Comparison of ENCODE assay signal across 28 cellular contexts in genomic region chr7:97001656-97002554, GRCh38. TPM values are rescaled to one million over a fixed set of nuclear protein-coding genes. Genes with fewer than 3 reads are reported as not detected.
A peak's percentile ranks its signal among the peaks of the same experiment; 100 is the strongest.
DNase-seq lines count a peak whose midpoint lies in the region; ATAC-seq, FAIRE-seq and TF ChIP-seq lines count a peak whose summit lies in the region.
"Had no signal": no experiment of that assay in that cellular context is flagged by ENCODE, and none has a peak within 500 bp of the region (broad histone marks: within the 10 kb centered on the region; RNA-seq: fewer than 3 reads in every experiment).

No MANE protein-coding gene starts in this region.

- CTCF ChIA-PET in activated CD8-positive, alpha-beta T cell treated with anti-CD3 and anti-CD28 coated beads, Interleukin-2, amount 10 ng/mL, durations not matched to agents 7 days and 5 days (lab: Charles Lee) = interaction anchor here (1.5 kb wide), 1 partner anchor 26 kb away, joined by 6 read pairs; no protein-coding TSS in a partner anchor
- CTCF ChIA-PET in activated CD8-positive, alpha-beta T cell treated with anti-CD3 and anti-CD28 coated beads for 36 hours (lab: Charles Lee) = interaction anchor here (0.7 to 2.7 kb wide), 3 partner anchors 18 to 25 kb away, joined by 3 to 15 read pairs (median 3); no protein-coding TSS in a partner anchor

- H2AFZ ChIP-seq in astrocyte (ENCODE audit: low read depth, low read length) = no peak overlapping the region

- H3K9me3 ChIP-seq in astrocyte (ENCODE audit: insufficient read depth, low read depth, low read length) = peaks cover 13% of the 10 kb centered on the region
- H3K9me3 ChIP-seq: SJSA1, thoracic aorta had no signal

- no peak overlapping the region for H3K9ac ChIP-seq in astrocyte (ENCODE audit: low read length)
- H3K9ac ChIP-seq: BLaER1 treated with 17β-estradiol and CSF1 and Interleukin-3, amounts not matched to agents 10 nM and 100 nM had no signal

- H3K27ac Mint-ChIP-seq in activated CD8-positive, alpha-beta T cell treated with anti-CD3 and anti-CD28 coated beads, Interleukin-2, amount 10 ng/mL, durations not matched to agents 7 days and 5 days = peak overlapping the region; percentile 25
- H3K27ac Mint-ChIP-seq in activated CD8-positive, alpha-beta T cell treated with anti-CD3 and anti-CD28 coated beads for 36 hours = no peak overlapping the region
- peak overlapping the region; percentile 72 for H3K27ac Mint-ChIP-seq in astrocyte (ENCODE audit: unreplicated experiment)
- peak overlapping the region; percentile 9 for H3K27ac Mint-ChIP-seq in stimulated activated naive B cell treated with anti-CD40 and anti-IgM and Interleukin-4, amounts not matched to agents 10 μg/mL and 1 μg/mL and 100 μg/mL, for 72 hours
- H3K27ac Mint-ChIP-seq: activated naive CD8-positive, alpha-beta T cell treated with anti-CD3 and anti-CD28 coated beads for 36 hours; activated T-helper 2 cell treated with anti-CD3 and anti-CD28 coated beads, Interferon-gamma antibody, Interleukin-2, Interleukin-4, amounts not matched to agents 10 μg/mL and 5 μg/mL and 100 μg/mL, durations not matched to agents 14 hours and 24 hours and 36 hours; HFFc6 had no signal

- H3K27ac ChIP-seq in astrocyte (ENCODE audit: low read depth, low read length) = no peak overlapping the region
- H3K27ac ChIP-seq: BLaER1 treated with 17β-estradiol and CSF1 and Interleukin-3, amounts not matched to agents 10 nM and 100 nM; SJSA1; VCaP had no signal

- peaks cover 5% of the 10 kb centered on the region for H3K36me3 Mint-ChIP-seq in activated CD8-positive, alpha-beta T cell treated with anti-CD3 and anti-CD28 coated beads, Interleukin-2, amount 10 ng/mL, durations not matched to agents 7 days and 5 days (ENCODE audit: low read depth)
- peaks cover 5% of the 10 kb centered on the region for H3K36me3 Mint-ChIP-seq in activated CD8-positive, alpha-beta T cell treated with anti-CD3 and anti-CD28 coated beads for 36 hours (ENCODE audit: low read depth)
- peaks cover 2% of the 10 kb centered on the region for H3K36me3 Mint-ChIP-seq in astrocyte (ENCODE audit: low read depth, unreplicated experiment)
- peaks cover 0 to 9% of the 10 kb centered on the region in 2 donors for H3K36me3 Mint-ChIP-seq in stimulated activated naive B cell treated with anti-CD40 and anti-IgM and Interleukin-4, amounts not matched to agents 10 μg/mL and 1 μg/mL and 100 μg/mL, for 72 hours

- intact Hi-C loops in activated CD8-positive, alpha-beta T cell treated with anti-CD3 and anti-CD28 coated beads for 36 hours (cut with micrococcal nuclease) = loop anchor here (10.0 kb wide), 1 partner anchor 167 kb away; no protein-coding TSS in a partner anchor

- no peaks in the 10 kb centered on the region for H3K79me2 ChIP-seq in astrocyte (ENCODE audit: insufficient read depth, low read length)

- H4K20me1 ChIP-seq in astrocyte (ENCODE audit: insufficient read depth, low read length) = no peaks in the 10 kb centered on the region
- H4K20me1 ChIP-seq: BLaER1 treated with 17β-estradiol and CSF1 and Interleukin-3, amounts not matched to agents 10 nM and 100 nM had no signal

- no peaks in the 10 kb centered on the region for H3K36me3 ChIP-seq in astrocyte (ENCODE audit: insufficient read depth, low read length)
- H3K36me3 ChIP-seq: BLaER1 treated with 17β-estradiol and CSF1 and Interleukin-3, amounts not matched to agents 10 nM and 100 nM; thoracic aorta had no signal

- no peak for TF ChIP-seq CTCF in activated CD8-positive, alpha-beta T cell treated with anti-CD3 and anti-CD28 coated beads for 36 hours (IDR thresholded peaks at IDR 0.05)
- no peak for TF ChIP-seq CTCF in astrocyte (IDR thresholded peaks at IDR 0.05; ENCODE audit: insufficient read depth, low read depth, low read length)

- no peak for DNase-seq in activated CD8-positive, alpha-beta T cell treated with anti-CD3 and anti-CD28 coated beads, Interleukin-2, amount 10 ng/mL, durations not matched to agents 7 days and 5 days
- no peak for DNase-seq in activated CD8-positive, alpha-beta T cell treated with anti-CD3 and anti-CD28 coated beads for 36 hours
- DNase-seq in astrocyte (ENCODE audit: low read depth) (no peak), islet precursor cell (peak; percentile 63), DMS53 treated with DMSO at 0.1 percent for 48 hours (lab: John Stamatoyannopoulos, UW; ENCODE audit: unreplicated experiment) (no peak), NCI-H2081 (lab: John Stamatoyannopoulos, UW) (no peak)
- DNase-seq in stimulated activated naive B cell treated with anti-CD40 and anti-IgM and Interleukin-4, amounts not matched to agents 10 μg/mL and 1 μg/mL and 100 μg/mL, for 72 hours = no peak
- DNase-seq: ACHN; activated CD4-positive, alpha-beta T cell treated with anti-CD3 and anti-CD28 coated beads, Interleukin-2, amount 50 U/mL, for 4 hours; activated naive CD8-positive, alpha-beta T cell treated with anti-CD3 and anti-CD28 coated beads for 36 hours; cerebellar nuclear complex; COR-L47; DND-41; HFFc6; stimulated activated CD4-positive, alpha-beta T cell treated with anti-CD3 and anti-CD28 coated beads, Interleukin-4, amount 100 ng/mL, for 1 hour; stimulated activated naive CD4-positive, alpha-beta T cell treated with Interleukin-2 at 50 U/mL for 16 hours; T-helper 17 cell had no signal

- no peaks in the 10 kb centered on the region for H3K9me3 Mint-ChIP-seq in activated CD8-positive, alpha-beta T cell treated with anti-CD3 and anti-CD28 coated beads, Interleukin-2, amount 10 ng/mL, durations not matched to agents 7 days and 5 days (ENCODE audit: insufficient read depth)
- peaks cover 4% of the 10 kb centered on the region for H3K9me3 Mint-ChIP-seq in activated CD8-positive, alpha-beta T cell treated with anti-CD3 and anti-CD28 coated beads for 36 hours
- peaks cover 22% of the 10 kb centered on the region for H3K9me3 Mint-ChIP-seq in astrocyte (ENCODE audit: unreplicated experiment)
- peaks cover 0 to 3% of the 10 kb centered on the region in 2 donors for H3K9me3 Mint-ChIP-seq in stimulated activated naive B cell treated with anti-CD40 and anti-IgM and Interleukin-4, amounts not matched to agents 10 μg/mL and 1 μg/mL and 100 μg/mL, for 72 hours
- H3K9me3 Mint-ChIP-seq: activated T-helper 2 cell treated with anti-CD3 and anti-CD28 coated beads, Interferon-gamma antibody, Interleukin-2, Interleukin-4, amounts not matched to agents 10 μg/mL and 5 μg/mL and 100 μg/mL, durations not matched to agents 14 hours and 24 hours and 36 hours; HFFc6 had no signal

- ATAC-seq in activated CD8-positive, alpha-beta T cell treated with anti-CD3 and anti-CD28 coated beads, Interleukin-2, amount 10 ng/mL, durations not matched to agents 7 days and 5 days = no peak
- no peak for ATAC-seq in activated CD8-positive, alpha-beta T cell treated with anti-CD3 and anti-CD28 coated beads for 36 hours
- no peak for ATAC-seq in stimulated activated naive B cell treated with anti-CD40 and anti-IgM and Interleukin-4, amounts not matched to agents 10 μg/mL and 1 μg/mL and 100 μg/mL, for 72 hours (replicated peaks)
- ATAC-seq in GM18868 (IDR thresholded peaks at IDR 0.05; ENCODE audit: unreplicated experiment) = no peak
- ATAC-seq: left lobe of liver, T-helper 17 cell had no signal

- H3K4me3 Mint-ChIP-seq in activated CD8-positive, alpha-beta T cell treated with anti-CD3 and anti-CD28 coated beads, Interleukin-2, amount 10 ng/mL, durations not matched to agents 7 days and 5 days = peak overlapping the region; percentile 8
- H3K4me3 Mint-ChIP-seq in activated CD8-positive, alpha-beta T cell treated with anti-CD3 and anti-CD28 coated beads for 36 hours = no peak overlapping the region
- H3K4me3 Mint-ChIP-seq in astrocyte (ENCODE audit: unreplicated experiment) = no peak overlapping the region
- H3K4me3 Mint-ChIP-seq in stimulated activated naive B cell treated with anti-CD40 and anti-IgM and Interleukin-4, amounts not matched to agents 10 μg/mL and 1 μg/mL and 100 μg/mL, for 72 hours = no peak overlapping the region
- H3K4me3 Mint-ChIP-seq: activated naive CD8-positive, alpha-beta T cell treated with anti-CD3 and anti-CD28 coated beads for 36 hours; HFFc6; T-helper 17 cell had no signal

- no peaks in the 10 kb centered on the region for H3K4me1 ChIP-seq in astrocyte (ENCODE audit: insufficient read depth, low read length)
- H3K4me1 ChIP-seq: BLaER1 treated with 17β-estradiol and CSF1 and Interleukin-3, amounts not matched to agents 10 nM and 100 nM had no signal

- POLR2A ChIA-PET in activated CD8-positive, alpha-beta T cell treated with anti-CD3 and anti-CD28 coated beads, Interleukin-2, amount 10 ng/mL, durations not matched to agents 7 days and 5 days (lab: Charles Lee) = no interaction called here
- POLR2A ChIA-PET in activated CD8-positive, alpha-beta T cell treated with anti-CD3 and anti-CD28 coated beads for 36 hours (lab: Charles Lee) = no interaction called here

- peaks cover 89% of the 10 kb centered on the region for H3K27me3 ChIP-seq in astrocyte (ENCODE audit: insufficient read depth, low read length)
- H3K27me3 ChIP-seq: SJSA1 had no signal

- H3K4me3 ChIP-seq in astrocyte (ENCODE audit: insufficient read depth, low read depth, low read length) = no peak overlapping the region
- H3K4me3 ChIP-seq: BLaER1 treated with 17β-estradiol and CSF1 and Interleukin-3, amounts not matched to agents 10 nM and 100 nM; SJSA1; thoracic aorta had no signal

- H3K4me2 ChIP-seq in astrocyte (ENCODE audit: low read length) = no peak overlapping the region
- H3K4me2 ChIP-seq: BLaER1 treated with 17β-estradiol and CSF1 and Interleukin-3, amounts not matched to agents 10 nM and 100 nM had no signal

- H3K27me3 Mint-ChIP-seq in activated CD8-positive, alpha-beta T cell treated with anti-CD3 and anti-CD28 coated beads, Interleukin-2, amount 10 ng/mL, durations not matched to agents 7 days and 5 days (ENCODE audit: low read depth) = peaks cover 80% of the 10 kb centered on the region
- H3K27me3 Mint-ChIP-seq in activated CD8-positive, alpha-beta T cell treated with anti-CD3 and anti-CD28 coated beads for 36 hours = peaks cover 86% of the 10 kb centered on the region
- H3K27me3 Mint-ChIP-seq in astrocyte (ENCODE audit: low read depth, unreplicated experiment) = peaks cover 89% of the 10 kb centered on the region
- H3K27me3 Mint-ChIP-seq in stimulated activated naive B cell treated with anti-CD40 and anti-IgM and Interleukin-4, amounts not matched to agents 10 μg/mL and 1 μg/mL and 100 μg/mL, for 72 hours = peaks cover 70 to 93% of the 10 kb centered on the region in 2 donors

- no peak for FAIRE-seq in astrocyte (lab: Jason Lieb, UNC)
- FAIRE-seq: GM12891 had no signal

- H3K4me1 Mint-ChIP-seq in activated CD8-positive, alpha-beta T cell treated with anti-CD3 and anti-CD28 coated beads, Interleukin-2, amount 10 ng/mL, durations not matched to agents 7 days and 5 days (ENCODE audit: low read depth) = peaks cover 12% of the 10 kb centered on the region
- H3K4me1 Mint-ChIP-seq in activated CD8-positive, alpha-beta T cell treated with anti-CD3 and anti-CD28 coated beads for 36 hours (ENCODE audit: low read depth) = peaks cover 19% of the 10 kb centered on the region
- H3K4me1 Mint-ChIP-seq in astrocyte (ENCODE audit: low read depth, unreplicated experiment) = peaks cover 1% of the 10 kb centered on the region
- peaks cover 12 to 17% of the 10 kb centered on the region in 2 donors for H3K4me1 Mint-ChIP-seq in stimulated activated naive B cell treated with anti-CD40 and anti-IgM and Interleukin-4, amounts not matched to agents 10 μg/mL and 1 μg/mL and 100 μg/mL, for 72 hours

RNA-seq across cellular contexts. Expression of gene DLX6, which starts 3.4 kb away (rescaled TPM):
- total RNA-seq in activated CD8-positive, alpha-beta T cell treated with anti-CD3 and anti-CD28 coated beads, Interleukin-2, amount 10 ng/mL, durations not matched to agents 7 days and 5 days = not detected
- total RNA-seq in activated CD8-positive, alpha-beta T cell treated with anti-CD3 and anti-CD28 coated beads for 36 hours = not detected
- 0.25 TPM in 1 of 2 replicates, not detected in the other for total RNA-seq in astrocyte
- total RNA-seq: activated naive CD8-positive, alpha-beta T cell treated with anti-CD3 and anti-CD28 coated beads for 36 hours; activated T-helper 2 cell treated with anti-CD3 and anti-CD28 coated beads, Interferon-gamma antibody, Interleukin-2, Interleukin-4, amounts not matched to agents 10 μg/mL and 5 μg/mL and 100 μg/mL, durations not matched to agents 14 hours and 24 hours and 36 hours; HFFc6; HT-29; left lobe of liver; mesenteric fat pad; omental fat pad; T-helper 17 cell; thoracic aorta had no signal

RNA-seq across cellular contexts. Expression of gene DLX5, which starts 22.7 kb away (rescaled TPM):
- total RNA-seq in activated CD8-positive, alpha-beta T cell treated with anti-CD3 and anti-CD28 coated beads, Interleukin-2, amount 10 ng/mL, durations not matched to agents 7 days and 5 days = not detected
- not detected for total RNA-seq in activated CD8-positive, alpha-beta T cell treated with anti-CD3 and anti-CD28 coated beads for 36 hours
- 1.3 and 1.9 TPM in 2 replicates for total RNA-seq in astrocyte
- total RNA-seq: activated naive CD8-positive, alpha-beta T cell treated with anti-CD3 and anti-CD28 coated beads for 36 hours; activated T-helper 2 cell treated with anti-CD3 and anti-CD28 coated beads, Interferon-gamma antibody, Interleukin-2, Interleukin-4, amounts not matched to agents 10 μg/mL and 5 μg/mL and 100 μg/mL, durations not matched to agents 14 hours and 24 hours and 36 hours; HFFc6; HT-29; left lobe of liver; T-helper 17 cell had no signal
